Comparison of ENCODE assay signal across 8 cellular contexts in the genomic region with DNA sequence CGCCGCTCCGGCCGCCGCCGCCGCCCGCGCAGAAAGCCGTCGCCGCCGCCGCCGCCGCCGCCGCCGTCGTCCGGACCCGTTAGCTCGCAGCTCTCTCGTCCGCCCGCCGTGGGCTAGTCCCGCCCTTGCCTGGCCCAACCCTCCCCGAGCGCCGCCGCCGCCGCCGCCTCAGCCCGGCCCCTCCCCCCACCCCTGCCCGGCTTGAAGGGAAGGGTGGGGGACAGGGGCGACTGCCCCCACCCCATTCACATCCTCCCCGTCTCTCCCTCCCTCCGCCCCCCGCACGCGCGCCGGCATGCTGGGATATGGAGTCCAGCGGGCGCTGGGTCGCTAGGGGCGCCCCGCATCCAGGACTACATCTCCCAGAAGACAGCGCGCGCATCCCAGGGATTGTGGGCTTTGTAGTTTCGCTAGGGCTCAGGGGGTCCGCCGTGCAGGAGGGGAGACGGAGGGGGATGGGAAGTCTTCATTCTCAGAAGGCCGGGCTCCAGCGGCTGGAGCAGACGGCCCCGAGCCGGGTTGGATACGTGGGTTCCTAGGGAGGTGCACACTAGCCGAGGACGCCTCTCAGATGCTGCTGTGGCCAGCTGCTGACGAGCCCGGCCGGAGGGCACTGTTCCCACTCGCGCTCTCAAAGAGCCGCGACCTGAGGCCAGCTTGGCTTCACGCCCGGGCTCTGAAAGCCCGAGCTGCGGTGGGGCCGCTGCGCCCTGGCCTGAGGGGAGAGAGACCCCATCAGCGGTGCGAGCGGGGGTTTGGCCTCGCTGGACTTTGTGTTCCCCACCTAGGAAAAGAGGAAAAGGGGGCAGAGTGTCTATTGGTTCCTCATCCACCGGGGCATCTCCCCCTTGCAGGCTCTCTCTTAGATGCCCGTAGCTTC. TPM values are rescaled to one million over a fixed set of nuclear protein-coding genes. Genes with fewer than 3 reads are reported as not detected.
DNase-seq lines count a peak whose midpoint lies in the region; ATAC-seq, FAIRE-seq and TF ChIP-seq lines count a peak whose summit lies in the region.

A gene with protein sequence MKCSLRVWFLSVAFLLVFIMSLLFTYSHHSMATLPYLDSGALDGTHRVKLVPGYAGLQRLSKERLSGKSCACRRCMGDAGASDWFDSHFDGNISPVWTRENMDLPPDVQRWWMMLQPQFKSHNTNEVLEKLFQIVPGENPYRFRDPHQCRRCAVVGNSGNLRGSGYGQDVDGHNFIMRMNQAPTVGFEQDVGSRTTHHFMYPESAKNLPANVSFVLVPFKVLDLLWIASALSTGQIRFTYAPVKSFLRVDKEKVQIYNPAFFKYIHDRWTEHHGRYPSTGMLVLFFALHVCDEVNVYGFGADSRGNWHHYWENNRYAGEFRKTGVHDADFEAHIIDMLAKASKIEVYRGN (minus strand): TSS at position 118 of the 880 bp plus-strand sequence. CDS start 40,570 bp downstream, outside the sequence.

- no peak for FAIRE-seq in astrocyte (lab: Jason Lieb, UNC)

- no peaks in the 10 kb centered on the region for H3K27me3 ChIP-seq in astrocyte (ENCODE audit: insufficient read depth, low read length)

- peak within 1 kb of the TSS; percentile 99 for H3K4me3 Mint-ChIP-seq in astrocyte (ENCODE audit: unreplicated experiment)

- H3K4me1 ChIP-seq in astrocyte (ENCODE audit: insufficient read depth, low read length), result peaks cover 22% of the 10 kb centered on the region

- H3K27ac Mint-ChIP-seq in astrocyte (ENCODE audit: unreplicated experiment), result peak within 1 kb of the TSS; percentile 97

- peaks cover 40% of the 10 kb centered on the region for H3K79me2 ChIP-seq in astrocyte (ENCODE audit: insufficient read depth, low read length)

- peaks cover 7% of the 10 kb centered on the region for H3K36me3 Mint-ChIP-seq in astrocyte (ENCODE audit: low read depth, unreplicated experiment)

- peak; percentile 81 for ATAC-seq in HG02852 (IDR thresholded peaks at IDR 0.05; ENCODE audit: unreplicated experiment)
- ATAC-seq in GM18870 (IDR thresholded peaks at IDR 0.05; ENCODE audit: unreplicated experiment), result no peak

- DNase-seq in GM13977 (ENCODE audit: low spot score), result peak; percentile 97
- DNase-seq in NCI-H1694 (lab: John Stamatoyannopoulos, UW), result peak; percentile 91
- peak; percentile 92 for DNase-seq in T-helper 22 cell (ENCODE audit: low read depth)
- peak; percentile 79 for DNase-seq in astrocyte (ENCODE audit: low read depth)
- DNase-seq in hepatic stellate cell (ENCODE audit: low spot score), result peak; percentile 95
- peak; percentile 98 for DNase-seq in retina

- no peaks in the 10 kb centered on the region for H3K36me3 ChIP-seq in astrocyte (ENCODE audit: insufficient read depth, low read length)

- in situ Hi-C loops in GM13977 (cut with MboI; ENCODE audit: low pct_unique_long_range_greater_than_20kb, low sequenced_read_pairs, unreplicated experiment), result no loop called here

- peak within 1 kb of the TSS; percentile 84 for H2AFZ ChIP-seq in astrocyte (ENCODE audit: low read depth, low read length)

- no peaks in the 10 kb centered on the region for H3K27me3 Mint-ChIP-seq in astrocyte (ENCODE audit: low read depth, unreplicated experiment)

- peak within 1 kb of the TSS; percentile 93 for H3K9ac ChIP-seq in astrocyte (ENCODE audit: low read length)

- H3K9me3 ChIP-seq in astrocyte (ENCODE audit: insufficient read depth, low read depth, low read length), result no peaks in the 10 kb centered on the region

- no peaks in the 10 kb centered on the region for H3K9me3 Mint-ChIP-seq in astrocyte (ENCODE audit: unreplicated experiment)

- H3K4me3 ChIP-seq in astrocyte (ENCODE audit: insufficient read depth, low read depth, low read length), result peak within 1 kb of the TSS; percentile 71

- H3K4me1 Mint-ChIP-seq in astrocyte (ENCODE audit: low read depth, unreplicated experiment), result peaks cover 25% of the 10 kb centered on the region

- TF ChIP-seq CTCF in GM13977 (IDR thresholded peaks at IDR 0.05; ENCODE audit: extremely low read depth, insufficient read depth, missing control alignments), result peak; percentile 14
- no peak for TF ChIP-seq CTCF in astrocyte (IDR thresholded peaks at IDR 0.05; ENCODE audit: insufficient read depth, low read depth, low read length)

- H3K4me2 ChIP-seq in astrocyte (ENCODE audit: low read length), result peak within 1 kb of the TSS; percentile 96

- peak within 1 kb of the TSS; percentile 80 for H3K27ac ChIP-seq in astrocyte (ENCODE audit: low read depth, low read length)

- H4K20me1 ChIP-seq in astrocyte (ENCODE audit: insufficient read depth, low read length), result peaks cover 35% of the 10 kb centered on the region

RNA-seq across cellular contexts. Expression of the gene that starts here (rescaled TPM):
- 108 and 130 TPM in 2 replicates for total RNA-seq in astrocyte
